1 cellular context compared by ENCODE assay signal in genomic region chr19:1122021-1122971, GRCh38.
TF ChIP-seq lines count a peak whose summit lies in the region.

No MANE protein-coding gene starts in this region.

TF ChIP-seq in H1, 55 proteins besides CTCF, POLR2A, EP300 and RAD21:
- TF ChIP-seq NANOG (IDR thresholded peaks at IDR 0.05; ENCODE audit: insufficient read depth, low read depth, low read length, poor library complexity, severe bottlenecking) (no peak), CBX8 (IDR thresholded peaks at IDR 0.05; ENCODE audit: borderline replicate concordance, low read depth, low read length) (no peak)
